19 cellular contexts compared by ENCODE assay signal in genomic region chr6:33116417-33116816, GRCh38. TPM values are rescaled to one million over a fixed set of nuclear protein-coding genes. Genes with fewer than 3 reads are reported as not detected.
DNase-seq lines count a peak whose midpoint lies in the region; ATAC-seq, FAIRE-seq and TF ChIP-seq lines count a peak whose summit lies in the region.
"Had no signal": no experiment of that assay in that cellular context is flagged by ENCODE, and none has a peak within 500 bp of the region (broad histone marks: within the 10 kb centered on the region; RNA-seq: fewer than 3 reads in every experiment).

No MANE protein-coding gene starts in this region.

- TF ChIP-seq POLR2A in A549 (IDR thresholded peaks at IDR 0.05; ENCODE audit: low read length): no peak

- intact Hi-C loops in dorsolateral prefrontal cortex (cut with DNase I): loop anchor here in 1 of 2 donors (2.0 kb wide), 1 partner anchor 132 kb away; no protein-coding TSS in a partner anchor

- H3K4me2 ChIP-seq in A549: no peak overlapping the region; the same call in 2 of the 3 replicates

- DNase-seq in A549 (ENCODE audit: low read depth in 1 of 2, low spot score in 1 of 2) (no peak), dorsolateral prefrontal cortex (no peak), memory B cell (ENCODE audit: low spot score in 2 of 2) (no peak), kidney glomerular epithelial cell (lab: John Stamatoyannopoulos, UW) (no peak), GF-D8 (lab: John Stamatoyannopoulos, UW) (no peak), glomerular visceral epithelial cell (ENCODE audit: extremely low spot score) (no peak)
- DNase-seq in stimulated activated naive CD4-positive, alpha-beta T cell (lab: John Stamatoyannopoulos, UW): no peak
- DNase-seq: mucosa of descending colon; NCI-H1436; NK-92 treated with Interleukin-12 subunit alpha and Interleukin-12 subunit beta, amount 100 ng/mL, for 24 hours; RPMI8226; sigmoid colon had no signal

- H3K27ac ChIP-seq in A549 (no peak overlapping the region), HEK293 (ENCODE audit: extremely low read depth, low read depth, low read length) (no peak overlapping the region), dorsolateral prefrontal cortex (peak overlapping the region in 1 of 59 donors; percentile 53)
- H3K27ac ChIP-seq: esophagus muscularis mucosa, sigmoid colon had no signal

- ATAC-seq in A549: no peak
- ATAC-seq in memory B cell (ENCODE audit: low read depth): no peak
- ATAC-seq: GM12878, mucosa of descending colon had no signal

- CTCF ChIA-PET in A549 (lab: Yijun Ruan, JAX) (interaction anchor here (1.0 to 2.4 kb wide), 9 partner anchors 9 to 133 kb away, joined by 3 to 6 read pairs (median 4); no protein-coding TSS in a partner anchor), HEK293 (lab: Yijun Ruan, JAX) (interaction anchor here (0.6 to 6.7 kb wide), 14 partner anchors 9 to 172 kb away, joined by 3 to 77 read pairs (median 6); partner anchors contain the start of gene WDR46)

- no peak overlapping the region for H3K27ac Mint-ChIP-seq in memory B cell
- H3K27ac Mint-ChIP-seq: activated T-cell treated with anti-CD3 and anti-CD28 coated beads, Interleukin-2, amount 50 U/mL, for 72 hours had no signal

- POLR2A ChIA-PET in A549 (lab: Yijun Ruan, JAX): no interaction called here
- POLR2A ChIA-PET in HEK293 (lab: Yijun Ruan, JAX): no interaction called here

- no peak for FAIRE-seq in A549 (lab: Jason Lieb, UNC)
- FAIRE-seq: bronchial epithelial cell, G401.6, GM12878 had no signal

- TF ChIP-seq RAD21 in A549 (conservative IDR thresholded peaks at IDR 0.05 in 1 of 2, IDR thresholded peaks at IDR 0.05 in 1 of 2): no peak

- TF ChIP-seq CTCF in A549 (IDR thresholded peaks at IDR 0.05) (no peak), HEK293 (tag by site-specific recombination; IDR thresholded peaks at IDR 0.05) (no peak), dorsolateral prefrontal cortex (IDR thresholded peaks at IDR 0.05 in 54 of 56, conservative IDR thresholded peaks at IDR 0.05 in 2 of 56; ENCODE audit: low read depth in 1 of 56, partially characterized antibody in 56 of 56) (no peak)

- WGBS in A549 (ENCODE audit: missing lambda C conversion rate): 17% methylated on average over 6 of the region's 6 CpGs

- H3K4me3 ChIP-seq in A549 (no peak overlapping the region), HEK293 (ENCODE audit: low read depth, low read length) (no peak overlapping the region), dorsolateral prefrontal cortex (peak overlapping the region in 30 of 59 donors; percentile 1 to 59 (median 42))
- H3K4me3 ChIP-seq: esophagus muscularis mucosa, GM12878, mucosa of descending colon, sigmoid colon had no signal

- H3K4me1 ChIP-seq in A549 (no peaks in the 10 kb centered on the region), HEK293 (ENCODE audit: control insufficient read depth, insufficient read depth, low read length) (no peaks in the 10 kb centered on the region)

- no peaks in the 10 kb centered on the region for H3K36me3 ChIP-seq in HEK293 (ENCODE audit: control insufficient read depth in 2 of 2, insufficient read depth in 1 of 2, low read length in 2 of 2)
- H3K36me3 ChIP-seq: esophagus muscularis mucosa, sigmoid colon had no signal

- H3K36me3 Mint-ChIP-seq in memory B cell: no peaks in the 10 kb centered on the region
- H3K36me3 Mint-ChIP-seq: activated naive CD8-positive, alpha-beta T cell treated with anti-CD3 and anti-CD28 coated beads, Interleukin-2, amount 10 ng/mL, durations not matched to agents 7 days and 5 days had no signal

- H3K27me3 ChIP-seq in dorsolateral prefrontal cortex: peaks cover 0 to 51% (median 28%) of the 10 kb centered on the region in 45 donors

- peak overlapping the region; percentile 37 for H3K4me3 Mint-ChIP-seq in memory B cell
- H3K4me3 Mint-ChIP-seq: activated naive CD8-positive, alpha-beta T cell treated with anti-CD3 and anti-CD28 coated beads, Interleukin-2, amount 10 ng/mL, durations not matched to agents 7 days and 5 days had no signal

- H3K9me3 Mint-ChIP-seq in memory B cell: no peaks in the 10 kb centered on the region
- H3K9me3 Mint-ChIP-seq: activated naive CD8-positive, alpha-beta T cell treated with anti-CD3 and anti-CD28 coated beads, Interleukin-2, amount 10 ng/mL, durations not matched to agents 7 days and 5 days; activated T-cell treated with anti-CD3 and anti-CD28 coated beads, Interleukin-2, amount 50 U/mL, for 72 hours had no signal

- TF ChIP-seq EP300 in A549 (IDR thresholded peaks at IDR 0.05): no peak

- H3K27me3 Mint-ChIP-seq in memory B cell: peaks cover 11% of the 10 kb centered on the region

- no peaks in the 10 kb centered on the region for H3K9me3 ChIP-seq in A549
- no peaks in the 10 kb centered on the region for H3K9me3 ChIP-seq in HEK293 (ENCODE audit: control insufficient read depth, insufficient read depth, low read depth, low read length)
- H3K9me3 ChIP-seq: esophagus muscularis mucosa, mucosa of descending colon, sigmoid colon had no signal

- peaks cover 57% of the 10 kb centered on the region for H3K4me1 Mint-ChIP-seq in memory B cell

TF ChIP-seq in A549, 52 proteins besides CTCF, POLR2A, EP300 and RAD21:
- TF ChIP-seq FOSB (CRISPR knock-in tag; IDR thresholded peaks at IDR 0.05) (no peak), ZFP36 (IDR thresholded peaks at IDR 0.05; ENCODE audit: borderline replicate concordance, partially characterized antibody) (peak; percentile 78)

TF ChIP-seq in HEK293, 187 proteins besides CTCF, POLR2A, EP300 and RAD21:
- TF ChIP-seq ZSCAN5A (tag by site-specific recombination; IDR thresholded peaks at IDR 0.05): no peak
- TF ChIP-seq ZNF341 (tag by site-specific recombination; IDR thresholded peaks at IDR 0.05; ENCODE audit: low read depth): peak; percentile 35; the same call in 1 of the 2 replicates

RNA-seq across cellular contexts. Expression of gene HLA-DPB1, which starts 40.6 kb away (rescaled TPM):
- not detected in 2 replicates for polyA plus RNA-seq in A549 (2011; rRNA removed)
- polyA plus RNA-seq in A549 (2012; cell fraction: cytosol; rRNA removed): not detected in 2 replicates
- not detected in 2 replicates for polyA plus RNA-seq in A549 (2012; cell fraction: nucleus; rRNA removed)
- polyA plus RNA-seq in A549 (2017; fragmentation: RNase III; extraction: RNeasy Plus Mini Kit Qiagen cat#74134 plus additional on column Dnase treatment): not detected in 3 replicates
- not detected in 2 replicates for polyA minus RNA-seq in A549 (2011; rRNA and poly(A)+ RNA removed)
- total RNA-seq in dorsolateral prefrontal cortex: 10 to 100 TPM; 14.1 to 88.3 (median 30.5) TPM

RNA-seq across cellular contexts. Expression of gene HLA-DPA1, which starts 43.0 kb away (rescaled TPM):
- not detected in 2 replicates for polyA plus RNA-seq in A549 (2011; rRNA removed)
- polyA plus RNA-seq in A549 (2012; cell fraction: cytosol; rRNA removed): 0.01 and 0.07 TPM in 2 replicates
- polyA plus RNA-seq in A549 (2012; cell fraction: nucleus; rRNA removed): not detected in 2 replicates
- 0.09 TPM in 1 of 3 replicates, not detected in the others for polyA plus RNA-seq in A549 (2017; fragmentation: RNase III; extraction: RNeasy Plus Mini Kit Qiagen cat#74134 plus additional on column Dnase treatment)
- polyA minus RNA-seq in A549 (2011; rRNA and poly(A)+ RNA removed): not detected in 2 replicates
- total RNA-seq in dorsolateral prefrontal cortex: 100 to 1,000 TPM in 2 of 120 experiments, 10 to 100 TPM in 115, 1 to 10 TPM in 3; 5.9 to 107 (median 35.2) TPM

Comparison
In these comparisons a context has a peak if more than half of its experiments do, and no peak if none do; other contexts are left out.
1. H3K4me3 ChIP-seq: peak in dorsolateral prefrontal cortex (30 of 59); none in A549 (single experiment) and HEK293 (single experiment).